8 cellular contexts compared by ENCODE assay signal in the genomic region with DNA sequence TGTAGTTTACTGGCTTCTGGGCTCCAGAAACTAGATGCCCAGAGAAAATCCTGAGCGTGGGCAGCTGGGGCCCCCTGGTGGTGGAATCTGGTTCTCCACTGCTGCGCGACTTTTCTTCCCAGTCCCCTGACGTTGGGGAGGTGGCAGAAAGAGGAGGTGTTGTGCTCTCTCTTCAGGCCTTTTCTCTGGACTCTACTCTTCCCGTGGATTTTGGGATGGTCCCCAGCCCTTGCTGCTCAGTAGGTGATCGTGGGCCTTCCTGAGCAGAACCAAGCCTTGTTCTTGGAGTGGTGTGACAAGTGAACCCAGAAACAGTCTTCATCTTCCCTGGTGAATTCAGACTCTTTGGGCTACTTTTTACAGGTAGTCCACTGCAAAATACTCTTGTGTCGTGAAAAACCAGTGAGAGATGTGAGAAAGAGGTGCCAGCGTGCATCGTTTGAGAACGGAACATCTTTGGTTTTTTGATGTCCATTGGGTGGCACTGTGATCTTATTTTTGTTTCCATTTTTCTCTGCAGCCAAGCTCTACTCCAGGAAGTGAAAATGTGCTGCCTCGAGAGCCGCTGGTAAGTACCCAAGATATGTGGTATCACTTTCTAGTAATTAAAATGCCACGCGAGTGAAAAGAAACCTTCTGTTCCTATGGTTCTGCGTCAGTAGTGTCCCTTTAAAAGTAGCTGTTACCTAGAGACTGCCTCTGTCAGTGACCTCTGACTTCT. TPM values are rescaled to one million over a fixed set of nuclear protein-coding genes. Genes with fewer than 3 reads are reported as not detected.
DNase-seq lines count a peak whose midpoint lies in the region; ATAC-seq and TF ChIP-seq lines count a peak whose summit lies in the region.

No MANE protein-coding gene starts in this region.

- H4K20me1 ChIP-seq in KMS-11 (ENCODE audit: insufficient read depth), result peaks cover 11% of the 10 kb centered on the region; the same call in 1 of the 2 replicates

- no peak overlapping the region for H2BK15ac ChIP-seq in neuronal stem cell (ENCODE audit: low read length)

- ATAC-seq in GM21619 (IDR thresholded peaks at IDR 0.05; ENCODE audit: unreplicated experiment), result peak; percentile 76

- H2BK5ac ChIP-seq in neuronal stem cell (ENCODE audit: low read length), result no peak overlapping the region

- no peak overlapping the region for H4K91ac ChIP-seq in neuronal stem cell (ENCODE audit: low read depth, low read length, poor library complexity)

- no CpG with 5 or more reads among the region's 15 CpGs for WGBS in neuronal stem cell (ENCODE audit: extremely low coverage in 2 of 2, insufficient read length in 2 of 2, insufficient replicate concordance in 1 of 2), 2 donors

- peak; percentile 79 for DNase-seq in DMS79 (lab: John Stamatoyannopoulos, UW)
- peak; percentile 65 for DNase-seq in RPMI7951 (ENCODE audit: low read depth)
- peak; percentile 53 to 73 for DNase-seq in activated T-helper 1 cell treated with anti-CD3 and anti-CD28 coated beads, Interleukin-2, amount 50 U/mL, for 16 hours (ENCODE audit: low read depth in 1 of 2, low spot score in 1 of 2)
- DNase-seq in fibroblast of villous mesenchyme (ENCODE audit: low read depth), result peak; percentile 71
- peak; percentile 72 for DNase-seq in neuronal stem cell (ENCODE audit: low spot score)

- H3K4me2 ChIP-seq in KMS-11 (peak overlapping the region; percentile 99), neuronal stem cell (ENCODE audit: insufficient read depth, low read length, poor library complexity, severe bottlenecking) (no peak overlapping the region)

- H3K9ac ChIP-seq in KMS-11 (no peak overlapping the region; the same call in 1 of the 2 replicates), neuronal stem cell (ENCODE audit: low read depth, low read length, poor library complexity) (no peak overlapping the region), stomach smooth muscle (ENCODE audit: low read length in 2 of 2) (peak overlapping the region; percentile 36 to 40)

- no peaks in the 10 kb centered on the region for H3K36me3 ChIP-seq in KMS-11 (ENCODE audit: insufficient read depth)
- peaks cover 5 to 12% of the 10 kb centered on the region in 2 donors for H3K36me3 ChIP-seq in neuronal stem cell (replicated peaks in 1 of 2; ENCODE audit: control insufficient read depth in 2 of 2, insufficient read depth in 2 of 2, low read length in 2 of 2)
- H3K36me3 ChIP-seq in stomach smooth muscle (ENCODE audit: control insufficient read depth in 2 of 2, insufficient read depth in 2 of 2, low read length in 2 of 2), result peaks cover 0 to 2% of the 10 kb centered on the region in 2 donors

- no peak overlapping the region for H3K18ac ChIP-seq in neuronal stem cell (ENCODE audit: low read length)

- H4K8ac ChIP-seq in neuronal stem cell (ENCODE audit: low read depth, low read length), result no peak overlapping the region

- H2BK120ac ChIP-seq in neuronal stem cell (ENCODE audit: low read depth, low read length), result no peak overlapping the region

- H3K79me2 ChIP-seq in KMS-11 (ENCODE audit: insufficient read depth, low read depth), result peaks cover 18% of the 10 kb centered on the region; the same call in 1 of the 2 replicates

- no peak overlapping the region for H2BK12ac ChIP-seq in neuronal stem cell (ENCODE audit: low read length)

- H2AK5ac ChIP-seq in neuronal stem cell (ENCODE audit: low read depth, low read length), result no peak overlapping the region

- H3K4me1 ChIP-seq in KMS-11 (ENCODE audit: low read depth, poor library complexity, severe bottlenecking) (peaks cover 19% of the 10 kb centered on the region), neuronal stem cell (ENCODE audit: control insufficient read depth in 2 of 2, insufficient read depth in 1 of 2, low read depth in 1 of 2, low read length in 2 of 2) (peaks cover 18 to 23% of the 10 kb centered on the region in 2 donors), stomach smooth muscle (ENCODE audit: control insufficient read depth, insufficient read depth, low read length) (peaks cover 21% of the 10 kb centered on the region)

- H3K27ac ChIP-seq in KMS-11, result peak overlapping the region; percentile 36; the same call in 1 of the 2 replicates
- no peak overlapping the region for H3K27ac ChIP-seq in neuronal stem cell (replicated peaks; ENCODE audit: low read length)
- H3K27ac ChIP-seq in stomach smooth muscle (ENCODE audit: low read length), result no peak overlapping the region

- no peak overlapping the region for H3K4ac ChIP-seq in neuronal stem cell (ENCODE audit: low read length)

- H2AFZ ChIP-seq in KMS-11 (ENCODE audit: low read depth), result peak overlapping the region; percentile 58
- peak overlapping the region; percentile 59 for H2AFZ ChIP-seq in neuronal stem cell (ENCODE audit: low read length)

- H3K27me3 ChIP-seq in KMS-11 (ENCODE audit: insufficient read depth, low read depth), result no peaks in the 10 kb centered on the region
- H3K27me3 ChIP-seq in neuronal stem cell (ENCODE audit: control insufficient read depth in 3 of 3, insufficient read depth in 3 of 3, low read depth in 1 of 3, low read length in 3 of 3), result no peaks in the 10 kb centered on the region
- H3K27me3 ChIP-seq in stomach smooth muscle (ENCODE audit: control insufficient read depth in 1 of 2, insufficient read depth in 2 of 2, low read length in 2 of 2), result no peaks in the 10 kb centered on the region

- TF ChIP-seq CTCF in KMS-11 (conservative IDR thresholded peaks at IDR 0.05; ENCODE audit: low read depth, low read length) (peak; percentile 100), fibroblast of villous mesenchyme (IDR thresholded peaks at IDR 0.05; ENCODE audit: insufficient read depth, low read depth, low read length) (peak; percentile 84)

- H3K14ac ChIP-seq in neuronal stem cell (ENCODE audit: low read length), result no peak overlapping the region

- H3K9me3 ChIP-seq in neuronal stem cell (replicated peaks in 1 of 2; ENCODE audit: control insufficient read depth in 2 of 2, insufficient read depth in 1 of 2, low read depth in 1 of 2, low read length in 2 of 2) (no peaks in the 10 kb centered on the region), stomach smooth muscle (ENCODE audit: control insufficient read depth in 2 of 2, low read length in 2 of 2) (no peaks in the 10 kb centered on the region)

- H3K23ac ChIP-seq in neuronal stem cell (ENCODE audit: low read depth, low read length, poor library complexity), result no peak overlapping the region

- peak overlapping the region; percentile 91 for H3K4me3 ChIP-seq in KMS-11 (IDR thresholded peaks at IDR 0.05; ENCODE audit: insufficient read depth, low read depth, low read length)
- peak overlapping the region; percentile 24 for H3K4me3 ChIP-seq in fibroblast of villous mesenchyme (ENCODE audit: low read depth, low read length)
- no peak overlapping the region for H3K4me3 ChIP-seq in neuronal stem cell (ENCODE audit: low read length in 2 of 2)
- H3K4me3 ChIP-seq in stomach smooth muscle (ENCODE audit: low read length in 2 of 2), result peak overlapping the region; percentile 64 to 65

- H3K79me1 ChIP-seq in neuronal stem cell (ENCODE audit: low read depth, low read length), result peaks cover 4% of the 10 kb centered on the region

RNA-seq across cellular contexts. Expression of a gene that starts 20.2 kb away (rescaled TPM):
- total RNA-seq in RPMI7951 (2014; rRNA removed; shearing (Covaris generic)), result 13.6 and 21.5 TPM in 2 replicates
- total RNA-seq in fibroblast of villous mesenchyme, result 17.3 and 18.7 TPM in 2 replicates
- polyA plus RNA-seq in neuronal stem cell (2013, experiment 1 of 2), result 24.5 TPM
- 24.4 TPM for polyA plus RNA-seq in neuronal stem cell (2013, experiment 2 of 2)

RNA-seq across cellular contexts. Expression of a gene that starts 22.6 kb away (rescaled TPM):
- 27.4 and 44.4 TPM in 2 replicates for total RNA-seq in RPMI7951 (2014; rRNA removed; shearing (Covaris generic))
- total RNA-seq in fibroblast of villous mesenchyme, result 28.7 and 52.2 TPM in 2 replicates
- 40.1 TPM for polyA plus RNA-seq in neuronal stem cell (2013, experiment 1 of 2)
- polyA plus RNA-seq in neuronal stem cell (2013, experiment 2 of 2), result 41.7 TPM

RNA-seq across cellular contexts. Expression of a gene that starts 45.1 kb away (rescaled TPM):
- total RNA-seq in RPMI7951 (2014; rRNA removed; shearing (Covaris generic)), result not detected in 2 replicates
- total RNA-seq in fibroblast of villous mesenchyme, result 0.32 TPM in 1 of 2 replicates, not detected in the other
- 2.8 TPM for polyA plus RNA-seq in neuronal stem cell (2013, experiment 1 of 2)
- 2.8 TPM for polyA plus RNA-seq in neuronal stem cell (2013, experiment 2 of 2)

Comparison
In these comparisons a context has a peak if more than half of its experiments do, and no peak if none do; other contexts are left out.
1. H3K4me3 ChIP-seq: peak in KMS-11 (single experiment), fibroblast of villous mesenchyme (single experiment) and stomach smooth muscle (2 of 2); none in neuronal stem cell (0 of 2).
2. H3K9ac ChIP-seq: peak in stomach smooth muscle (2 of 2); none in KMS-11 (single experiment) and neuronal stem cell (single experiment).
3. Peak in every context shown above with its lines, with median percentiles within 50 percentile points of each other: DNase-seq.